Comparison of ENCODE assay signal across 8 cellular contexts in genomic region chr14:56579345-56580316, GRCh38. TPM values are rescaled to one million over a fixed set of nuclear protein-coding genes. Genes with fewer than 3 reads are reported as not detected.
DNase-seq lines count a peak whose midpoint lies in the region; ATAC-seq, FAIRE-seq and TF ChIP-seq lines count a peak whose summit lies in the region.

TMEM260 (plus strand) TSS chr14:56579798; CDS start chr14:56579915, 117 bp downstream.

- peak within 1 kb of the TSS; percentile 89 for H2AFZ ChIP-seq in SU-DHL-6 (ENCODE audit: low read depth, low read length, severe bottlenecking)

- H3K4me1 ChIP-seq in pancreas (peaks cover 13 to 24% (median 14%) of the 10 kb centered on the region in 3 donors), tibial artery (peaks cover 0 to 34% (median 13%) of the 10 kb centered on the region in 4 donors)

- H3K27ac ChIP-seq in SU-DHL-6 (ENCODE audit: low read depth, low read length) = peak within 1 kb of the TSS; percentile 52
- H3K27ac ChIP-seq in pancreas = peak within 1 kb of the TSS; percentile 51 to 93 (median 85)
- peak within 1 kb of the TSS; percentile 81 to 85 for H3K27ac ChIP-seq in tibial artery

- H3F3A ChIP-seq in SU-DHL-6 (ENCODE audit: insufficient read depth) = no peaks in the 10 kb centered on the region; the same call in 1 of the 2 replicates

- H3K9ac ChIP-seq in SU-DHL-6 (ENCODE audit: low read length) = peak within 1 kb of the TSS; percentile 77

- ATAC-seq in HG02642 (IDR thresholded peaks at IDR 0.05; ENCODE audit: poor library complexity, unreplicated experiment) = peak; percentile 93
- ATAC-seq in activated naive CD8-positive, alpha-beta T cell treated with anti-CD3 and anti-CD28 coated beads, Interleukin-2, amount 10 ng/mL, durations not matched to agents 7 days and 5 days (ENCODE audit: low read depth) = peak; percentile 86
- peak; percentile 99 for ATAC-seq in Right ventricle myocardium superior (ENCODE audit: poor library complexity)
- ATAC-seq in pancreas = peak; percentile 96 to 99 (median 98)

- H3K9me2 ChIP-seq in SU-DHL-6 (replicated peaks; ENCODE audit: insufficient read depth, low read length) = no peaks in the 10 kb centered on the region

- intact Hi-C loops in Right ventricle myocardium superior (cut with DNase I) (no loop called here), pancreas (cut with DNase I) (no loop called here), tibial artery (cut with DNase I; ENCODE audit: low total_unique reads) (no loop called here)

- FAIRE-seq in pancreas (lab: Jason Lieb, UNC) = peak; percentile 86

- H3K9me3 ChIP-seq in SU-DHL-6 (ENCODE audit: insufficient read depth, low read length) (no peaks in the 10 kb centered on the region), pancreas (no peaks in the 10 kb centered on the region), tibial artery (no peaks in the 10 kb centered on the region)

- peaks cover 2% of the 10 kb centered on the region for H3K36me3 Mint-ChIP-seq in activated naive CD8-positive, alpha-beta T cell treated with anti-CD3 and anti-CD28 coated beads, Interleukin-2, amount 10 ng/mL, durations not matched to agents 7 days and 5 days

- 0 to 1% methylated on average over 62 to 64 of the region's 64 CpGs for WGBS in pancreas, 2 donors

- no peaks in the 10 kb centered on the region for H3K9me3 Mint-ChIP-seq in activated naive CD8-positive, alpha-beta T cell treated with anti-CD3 and anti-CD28 coated beads, Interleukin-2, amount 10 ng/mL, durations not matched to agents 7 days and 5 days

- 0 out of 2 replicates have a peak, but pooled peaks cover 9% of the 10 kb centered on the region for H4K20me1 ChIP-seq in SU-DHL-6 (ENCODE audit: low read depth, low read length)

- DNase-seq in NCI-H1105 (lab: John Stamatoyannopoulos, UW) (peak; percentile 82), Right ventricle myocardium superior (peak; percentile 91), pancreas (peak; percentile 83 to 94 (median 88)), tibial artery (peak; percentile 80 to 88)
- peak; percentile 91 for DNase-seq in activated naive CD8-positive, alpha-beta T cell treated with anti-CD3 and anti-CD28 coated beads, Interleukin-2, amount 10 ng/mL, durations not matched to agents 7 days and 5 days

- H3K36me3 ChIP-seq in SU-DHL-6 (ENCODE audit: low read length) = no peaks in the 10 kb centered on the region
- no peaks in the 10 kb centered on the region for H3K36me3 ChIP-seq in pancreas
- H3K36me3 ChIP-seq in tibial artery = no peaks in the 10 kb centered on the region

- H3K4me3 Mint-ChIP-seq in activated naive CD8-positive, alpha-beta T cell treated with anti-CD3 and anti-CD28 coated beads, Interleukin-2, amount 10 ng/mL, durations not matched to agents 7 days and 5 days = peak within 1 kb of the TSS; percentile 94

- H3K4me2 ChIP-seq in SU-DHL-6 (ENCODE audit: low read depth, low read length, poor library complexity, severe bottlenecking) = peak within 1 kb of the TSS; percentile 85

- peak; percentile 84 for TF ChIP-seq CTCF in GM12872 (IDR thresholded peaks at IDR 0.05; ENCODE audit: insufficient read depth, low read depth, low read length)
- peak; percentile 68 for TF ChIP-seq CTCF in SU-DHL-6 (IDR thresholded peaks at IDR 0.05; ENCODE audit: insufficient read depth, low read length, poor library complexity, severe bottlenecking)
- TF ChIP-seq CTCF in pancreas (IDR thresholded peaks at IDR 0.05) = peak; percentile 80 to 97 (median 91)
- TF ChIP-seq CTCF in tibial artery (IDR thresholded peaks at IDR 0.05) = peak; percentile 77 to 93

- POLR2A ChIA-PET in activated naive CD8-positive, alpha-beta T cell treated with anti-CD3 and anti-CD28 coated beads, Interleukin-2, amount 10 ng/mL, durations not matched to agents 7 days and 5 days (lab: Charles Lee) = interaction anchor here (0.8 to 1.3 kb wide), 4 partner anchors 11 to 689 kb away, joined by 3 to 7 read pairs (median 4); partner anchors contain the start of genes AP5M1 and EXOC5

- H3K27ac Mint-ChIP-seq in activated naive CD8-positive, alpha-beta T cell treated with anti-CD3 and anti-CD28 coated beads, Interleukin-2, amount 10 ng/mL, durations not matched to agents 7 days and 5 days = peak within 1 kb of the TSS; percentile 96

- no peaks in the 10 kb centered on the region for H3K27me3 Mint-ChIP-seq in activated naive CD8-positive, alpha-beta T cell treated with anti-CD3 and anti-CD28 coated beads, Interleukin-2, amount 10 ng/mL, durations not matched to agents 7 days and 5 days

- H3K27me3 ChIP-seq in SU-DHL-6 (ENCODE audit: low read length) = no peaks in the 10 kb centered on the region
- no peaks in the 10 kb centered on the region for H3K27me3 ChIP-seq in pancreas
- H3K27me3 ChIP-seq in tibial artery = no peaks in the 10 kb centered on the region

- H3K4me3 ChIP-seq in SU-DHL-6 (ENCODE audit: insufficient read depth, low read length, poor library complexity, severe bottlenecking) = peak within 1 kb of the TSS; percentile 79
- H3K4me3 ChIP-seq in pancreas = peak within 1 kb of the TSS; percentile 69 to 100 (median 90)
- peak within 1 kb of the TSS; percentile 82 to 88 for H3K4me3 ChIP-seq in tibial artery

- H3K4me1 Mint-ChIP-seq in activated naive CD8-positive, alpha-beta T cell treated with anti-CD3 and anti-CD28 coated beads, Interleukin-2, amount 10 ng/mL, durations not matched to agents 7 days and 5 days = peaks cover 27% of the 10 kb centered on the region

- H3K79me2 ChIP-seq in SU-DHL-6 (ENCODE audit: insufficient read depth, low read length) = peaks cover 50% of the 10 kb centered on the region

RNA-seq across cellular contexts. Expression of gene TMEM260, which starts in this region (rescaled TPM):
- total RNA-seq in activated naive CD8-positive, alpha-beta T cell treated with anti-CD3 and anti-CD28 coated beads, Interleukin-2, amount 10 ng/mL, durations not matched to agents 7 days and 5 days = 10 to 100 TPM; 23.4 to 26.5 TPM
- total RNA-seq in Right ventricle myocardium superior (5.0 TPM), pancreas (10 to 100 TPM in 4 of 6 donors, 1 to 10 TPM in 2; 8.0 to 17.4 (median 11.3) TPM)
- 10 to 100 TPM in 1 of 2 donors, 1 to 10 TPM in 1; 8.4 to 11.8 TPM for polyA plus RNA-seq in pancreas

Comparison
In these comparisons a context has a peak if more than half of its experiments do, and no peak if none do; other contexts are left out.
1. Peak in every context shown above with its lines: DNase-seq, ATAC-seq, H3K4me3 ChIP-seq and H3K27ac ChIP-seq.